In the genomic region with DNA sequence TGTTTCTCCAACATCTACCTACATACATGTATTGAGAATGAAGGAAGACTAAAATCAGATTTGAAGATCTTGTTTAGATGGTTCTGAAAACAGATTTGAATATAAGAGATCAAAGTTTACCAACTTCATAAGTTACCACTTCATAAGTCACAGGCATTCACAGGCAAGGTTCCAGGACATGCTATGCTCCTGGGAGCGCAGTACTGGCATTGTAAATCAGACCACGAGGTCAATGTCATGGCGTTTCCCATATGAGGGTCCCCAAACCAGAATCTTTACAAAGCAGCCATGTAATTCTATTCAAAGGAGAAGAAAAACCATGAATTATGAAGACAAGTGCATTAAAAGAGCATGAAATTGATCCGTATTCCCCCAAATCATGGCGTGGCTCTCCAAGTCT, we compare ENCODE assay signal across 20 cellular contexts. TPM values are rescaled to one million over a fixed set of nuclear protein-coding genes. Genes with fewer than 3 reads are reported as not detected.
DNase-seq lines count a peak whose midpoint lies in the region; ATAC-seq and TF ChIP-seq lines count a peak whose summit lies in the region.
"Had no signal": no experiment of that assay in that cellular context is flagged by ENCODE, and none has a peak within 500 bp of the region (broad histone marks: within the 10 kb centered on the region; RNA-seq: fewer than 3 reads in every experiment).

No MANE protein-coding gene starts in this region.

- no peak overlapping the region for H3K27ac Mint-ChIP-seq in T-helper 17 cell
- H3K27ac Mint-ChIP-seq: activated naive CD4-positive, alpha-beta T cell treated with anti-CD3 and anti-CD28 coated beads, Interleukin-2, amount 10 ng/mL, durations not matched to agents 7 days and 5 days had no signal

- H3K27me3 Mint-ChIP-seq in T-helper 17 cell = peaks cover 20% of the 10 kb centered on the region

- peak overlapping the region; percentile 92 for H3K9ac ChIP-seq in skeletal muscle satellite cell (ENCODE audit: low read depth, low read length)

- H3K27me3 ChIP-seq in left lung (peaks cover 7 to 58% of the 10 kb centered on the region in 2 donors), skeletal muscle satellite cell (ENCODE audit: control insufficient read depth, insufficient read depth, low read length) (no peaks in the 10 kb centered on the region)

- ATAC-seq in left lung = no peak
- no peak for ATAC-seq in T-helper 17 cell
- ATAC-seq in Right ventricle myocardium superior (ENCODE audit: poor library complexity) = no peak
- no peak for ATAC-seq in HG02970 (IDR thresholded peaks at IDR 0.05; ENCODE audit: low FRiP score, unreplicated experiment)
- ATAC-seq: activated CD4-positive, CD25-positive, alpha-beta regulatory T cell treated with anti-CD3 and anti-CD28 coated beads, Interleukin-2, amount 50 U/mL, for 24 hours; left ventricle myocardium superior; Panc1 had no signal

- no peak for TF ChIP-seq CTCF in left lung (IDR thresholded peaks at IDR 0.05)

- intact Hi-C loops in left lung (cut with DNase I) (no loop called here), Right ventricle myocardium superior (cut with DNase I) (no loop called here)

- DNase-seq in EL = peak; percentile 38
- peak; percentile 22 for DNase-seq in cerebellar cortex (ENCODE audit: low spot score)
- DNase-seq in left lung = no peak
- DNase-seq in T-helper 17 cell = no peak
- no peak for DNase-seq in Right ventricle myocardium superior
- no peak for DNase-seq in activated T-cell treated with anti-CD3 and anti-CD28 coated beads for 4 hours
- DNase-seq: activated naive CD4-positive, alpha-beta T cell treated with anti-CD3 and anti-CD28 coated beads, Interleukin-2, amount 10 ng/mL, durations not matched to agents 7 days and 5 days; BE2C; H7; Kasumi-1; left ventricle myocardium superior; NCI-H524; small intestine; stimulated activated naive CD4-positive, alpha-beta T cell treated with Interleukin-2 at 50 U/mL for 16 hours had no signal

- peak overlapping the region; percentile 94 for H3K4me2 ChIP-seq in skeletal muscle satellite cell (ENCODE audit: low read length)

- no peak overlapping the region for H3K27ac ChIP-seq in left lung
- H3K27ac ChIP-seq: cardiac muscle cell had no signal

- H3K36me3 ChIP-seq in left lung (no peaks in the 10 kb centered on the region), skeletal muscle satellite cell (ENCODE audit: insufficient read depth, low read length) (peaks cover 7% of the 10 kb centered on the region)
- H3K36me3 ChIP-seq: BE2C, cardiac muscle cell had no signal

- H3K9me3 ChIP-seq in left lung = no peaks in the 10 kb centered on the region
- no peaks in the 10 kb centered on the region for H3K9me3 ChIP-seq in skeletal muscle satellite cell (replicated peaks; ENCODE audit: low read length)
- H3K9me3 ChIP-seq in T-helper 17 cell (ENCODE audit: control insufficient read depth, low read length, poor library complexity, severe bottlenecking) = no peaks in the 10 kb centered on the region
- H3K9me3 ChIP-seq: BE2C had no signal

- no peaks in the 10 kb centered on the region for H3K4me1 ChIP-seq in left lung
- H3K4me1 ChIP-seq in skeletal muscle satellite cell (ENCODE audit: control insufficient read depth, insufficient read depth, low read length) = peaks cover 41% of the 10 kb centered on the region
- H3K4me1 ChIP-seq: BE2C had no signal

- H3K4me1 Mint-ChIP-seq in T-helper 17 cell = no peaks in the 10 kb centered on the region
- H3K4me1 Mint-ChIP-seq: activated naive CD4-positive, alpha-beta T cell treated with anti-CD3 and anti-CD28 coated beads, Interleukin-2, amount 10 ng/mL, durations not matched to agents 7 days and 5 days had no signal

- H3K4me3 ChIP-seq in left lung (peak overlapping the region; percentile 43 to 45), skeletal muscle satellite cell (ENCODE audit: low read length) (peak overlapping the region; percentile 55)

- peaks cover 4% of the 10 kb centered on the region for H3K36me3 Mint-ChIP-seq in T-helper 17 cell (ENCODE audit: low read depth)
- H3K36me3 Mint-ChIP-seq: activated naive CD4-positive, alpha-beta T cell treated with anti-CD3 and anti-CD28 coated beads, Interleukin-2, amount 10 ng/mL, durations not matched to agents 7 days and 5 days had no signal

- H3K4me3 Mint-ChIP-seq in T-helper 17 cell = no peak overlapping the region
- H3K4me3 Mint-ChIP-seq: activated naive CD4-positive, alpha-beta T cell treated with anti-CD3 and anti-CD28 coated beads, Interleukin-2, amount 10 ng/mL, durations not matched to agents 7 days and 5 days had no signal

RNA-seq across cellular contexts. Expression of a gene that starts 3.0 kb away (rescaled TPM):
- 100 to 1,000 TPM; 161 to 308 TPM for total RNA-seq in left lung
- total RNA-seq in skeletal muscle satellite cell (2012; rRNA removed) = 11.4 and 16.8 TPM in 2 replicates
- total RNA-seq in T-helper 17 cell = not detected
- 9.7 TPM for total RNA-seq in Right ventricle myocardium superior
- total RNA-seq: T-helper 1 cell treated with Interleukin-12 subunit alpha and Interleukin-12 subunit beta and Interleukin-4 antibody, amounts not matched to agents 30 ng/mL and 1 ng/mL, for 36 hours had no signal

Comparison
In these comparisons a context has a peak if more than half of its experiments do, and no peak if none do; other contexts are left out.
1. DNase-seq: peak in EL (single experiment) and cerebellar cortex (single experiment); none in left lung (0 of 2), T-helper 17 cell (0 of 3), Right ventricle myocardium superior (single experiment) and activated T-cell treated with anti-CD3 and anti-CD28 coated beads for 4 hours (single experiment).
2. RNA of a gene that starts 3.0 kb away (total RNA-seq): 161 to 308 TPM in left lung; 9.7 TPM in Right ventricle myocardium superior (single experiment) and not detected in T-helper 17 cell; every median in the first group is over 10 times any median in the second.